ENCODE assay signal across 23 cellular contexts in genomic region chr6:120534954-120535353, GRCh38.
"Had no signal": no experiment of that assay in that cellular context is flagged by ENCODE, and none has a peak within 500 bp of the region (broad histone marks: within the 10 kb centered on the region; RNA-seq: fewer than 3 reads in every experiment).

No MANE protein-coding gene starts in this region.

- DNase-seq: dermis blood vessel endothelial cell; dorsolateral prefrontal cortex; effector CD4-positive, alpha-beta T cell; effector memory CD4-positive, alpha-beta T cell; foreskin keratinocyte; glutamatergic neuron; head of caudate nucleus; heart right ventricle; hippocampal formation; left cardiac atrium; left lung; left ventricle myocardium superior; lower lobe of right lung; mesenchymal stem cell; mucosa of descending colon; naive B cell; naive thymus-derived CD8-positive, alpha-beta T cell had no signal

- H3K36me3 ChIP-seq: esophagus muscularis mucosa, heart right ventricle, left lung, lower lobe of right lung had no signal

- H3K4me1 ChIP-seq: esophagus muscularis mucosa, foreskin keratinocyte, heart right ventricle, left lung, lower lobe of right lung had no signal

- H3K9me3 ChIP-seq: esophagus muscularis mucosa, lower lobe of right lung, mucosa of descending colon had no signal

- H3K27ac ChIP-seq: coronary artery, dorsolateral prefrontal cortex, esophagus muscularis mucosa, foreskin keratinocyte, heart right ventricle, left lung, lower lobe of right lung had no signal

- H3K27me3 ChIP-seq: dorsolateral prefrontal cortex, esophagus muscularis mucosa, foreskin keratinocyte, heart right ventricle, left lung had no signal

- H3K4me3 ChIP-seq: coronary artery, dorsolateral prefrontal cortex, esophagus muscularis mucosa, heart right ventricle, left lung, lower lobe of right lung, mucosa of descending colon had no signal

- ATAC-seq: foreskin keratinocyte; heart right ventricle; left cardiac atrium; left lung; left ventricle myocardium superior; lower lobe of right lung; mucosa of descending colon; naive thymus-derived CD8-positive, alpha-beta T cell had no signal

- FAIRE-seq: endothelial cell of umbilical vein, frontal cortex, islet of Langerhans, keratinocyte had no signal
